In genomic region chr4:72397314-72397713, GRCh38 we compare ENCODE assay signal across 17 cellular contexts.
DNase-seq lines count a peak whose midpoint lies in the region; ATAC-seq, FAIRE-seq and TF ChIP-seq lines count a peak whose summit lies in the region.
"Had no signal": no experiment of that assay in that cellular context is flagged by ENCODE, and none has a peak within 500 bp of the region (broad histone marks: within the 10 kb centered on the region; RNA-seq: fewer than 3 reads in every experiment).

No MANE protein-coding gene starts in this region.

- no peak for ATAC-seq in right cardiac atrium
- ATAC-seq in HG03354 (IDR thresholded peaks at IDR 0.05; ENCODE audit: poor library complexity, severe bottlenecking, unreplicated experiment), result no peak

- H3K27ac ChIP-seq in right cardiac atrium (ENCODE audit: low read length) (no peak overlapping the region), right atrium auricular region (no peak overlapping the region), thyroid gland (no peak overlapping the region)
- H3K27ac ChIP-seq: Peyer's patch had no signal

- H3K27me3 ChIP-seq in right cardiac atrium (ENCODE audit: control insufficient read depth, insufficient read depth) (no peaks in the 10 kb centered on the region), right atrium auricular region (no peaks in the 10 kb centered on the region), bronchial epithelial cell (ENCODE audit: control insufficient read depth, insufficient read depth, low read length) (no peaks in the 10 kb centered on the region), thyroid gland (no peaks in the 10 kb centered on the region)
- H3K27me3 ChIP-seq: Peyer's patch had no signal

- 84% methylated on average over 7 of the region's 7 CpGs for WGBS in right cardiac atrium
- WGBS in thyroid gland, 2 donors, result 74 to 82% methylated on average over 7 of the region's 7 CpGs

- TF ChIP-seq POLR2A in thyroid gland (IDR thresholded peaks at IDR 0.05), result no peak

- H3K36me3 ChIP-seq in right atrium auricular region (no peaks in the 10 kb centered on the region), bronchial epithelial cell (ENCODE audit: control insufficient read depth, insufficient read depth, low read length) (no peaks in the 10 kb centered on the region), thyroid gland (no peaks in the 10 kb centered on the region)
- H3K36me3 ChIP-seq: Peyer's patch had no signal

- H3K4me1 ChIP-seq in right cardiac atrium (ENCODE audit: control insufficient read depth, insufficient read depth, low read length) (no peaks in the 10 kb centered on the region), right atrium auricular region (no peaks in the 10 kb centered on the region), thyroid gland (no peaks in the 10 kb centered on the region)
- H3K4me1 ChIP-seq: Peyer's patch had no signal

- no peaks in the 10 kb centered on the region for H3K9me3 ChIP-seq in right cardiac atrium (ENCODE audit: control insufficient read depth, low read length)
- H3K9me3 ChIP-seq in right atrium auricular region, result no peaks in the 10 kb centered on the region
- H3K9me3 ChIP-seq in thyroid gland, result no peaks in the 10 kb centered on the region
- H3K9me3 ChIP-seq: Peyer's patch had no signal

- FAIRE-seq in bronchial epithelial cell (lab: Jason Lieb, UNC), result no peak

- DNase-seq in right cardiac atrium (peak in 2 of 3 donors; percentile 14 to 68), right atrium auricular region (ENCODE audit: low spot score) (no peak), bronchial epithelial cell (ENCODE audit: low read depth) (peak; percentile 21), iris pigment epithelial cell (ENCODE audit: low read depth) (peak; percentile 55), thyroid gland (peak; percentile 7 to 27), NCI-H2081 treated with DMSO at 0.1 percent for 48 hours (lab: John Stamatoyannopoulos, UW) (no peak), NCI-H1105 (lab: John Stamatoyannopoulos, UW) (no peak)
- DNase-seq: C1 segment of cervical spinal cord, DMS 273 treated with DMSO at 0.1 percent for 48 hours, H9, KG1, NCI-H1092 treated with DMSO at 0.1 percent for 48 hours, NCI-H2029, NCI-H524, Peyer's patch, SHP77 had no signal

- TF ChIP-seq CTCF in right atrium auricular region (IDR thresholded peaks at IDR 0.05), result no peak
- TF ChIP-seq CTCF in bronchial epithelial cell (IDR thresholded peaks at IDR 0.05; ENCODE audit: insufficient read depth, low read length, severe bottlenecking), result no peak
- TF ChIP-seq CTCF in thyroid gland (IDR thresholded peaks at IDR 0.05), result no peak

- intact Hi-C loops in right cardiac atrium (cut with DNase I) (no loop called here), thyroid gland (cut with DNase I) (no loop called here)

- H3K4me3 ChIP-seq in right cardiac atrium (ENCODE audit: low read length) (no peak overlapping the region), right atrium auricular region (no peak overlapping the region), bronchial epithelial cell (ENCODE audit: low read depth, low read length) (no peak overlapping the region), thyroid gland (replicated peaks in 1 of 3) (no peak overlapping the region)
- H3K4me3 ChIP-seq: Peyer's patch had no signal

Comparison
In these comparisons a context has a peak if more than half of its experiments do, and no peak if none do; other contexts are left out.
1. DNase-seq: peak in right cardiac atrium (2 of 3), bronchial epithelial cell (single experiment), iris pigment epithelial cell (single experiment) and thyroid gland (2 of 2); none in right atrium auricular region (single experiment), NCI-H2081 treated with DMSO at 0.1 percent for 48 hours (single experiment) and NCI-H1105 (single experiment).